ENCODE assay signal across 2 cellular contexts in genomic region chr11:48079602-48080001, GRCh38.
TF ChIP-seq lines count a peak whose summit lies in the region.

No MANE protein-coding gene starts in this region.

TF ChIP-seq in IMR-90, 13 proteins besides CTCF, POLR2A, EP300 and RAD21 (continued from another document):
- TF ChIP-seq ELK1 (IDR thresholded peaks at IDR 0.05; ENCODE audit: borderline replicate concordance, low read depth, low read length) (no peak), USF2 (IDR thresholded peaks at IDR 0.05; ENCODE audit: low read depth, low read length) (no peak), CEBPB (IDR thresholded peaks at IDR 0.05; ENCODE audit: low read depth, low read length) (no peak), SMC3 (IDR thresholded peaks at IDR 0.05; ENCODE audit: low read depth, low read length) (no peak), MAZ (IDR thresholded peaks at IDR 0.05; ENCODE audit: borderline replicate concordance, low read depth, low read length) (no peak), BHLHE40 (IDR thresholded peaks at IDR 0.05; ENCODE audit: low read depth, low read length) (no peak)

TF ChIP-seq in HEK293T, 16 proteins besides CTCF, POLR2A, EP300 and RAD21 (continued from another document):
- TF ChIP-seq ARNT (IDR thresholded peaks at IDR 0.05) = no peak
- no peak for TF ChIP-seq HDGF (IDR thresholded peaks at IDR 0.05; ENCODE audit: borderline replicate concordance)
- TF ChIP-seq FOXK2 (IDR thresholded peaks at IDR 0.05) = no peak
- no peak for TF ChIP-seq LEF1 (IDR thresholded peaks at IDR 0.05; ENCODE audit: borderline replicate concordance)
- TF ChIP-seq SUZ12 (IDR thresholded peaks at IDR 0.05) = no peak
